Comparison of ENCODE assay signal across 1 cellular context in the genomic region with DNA sequence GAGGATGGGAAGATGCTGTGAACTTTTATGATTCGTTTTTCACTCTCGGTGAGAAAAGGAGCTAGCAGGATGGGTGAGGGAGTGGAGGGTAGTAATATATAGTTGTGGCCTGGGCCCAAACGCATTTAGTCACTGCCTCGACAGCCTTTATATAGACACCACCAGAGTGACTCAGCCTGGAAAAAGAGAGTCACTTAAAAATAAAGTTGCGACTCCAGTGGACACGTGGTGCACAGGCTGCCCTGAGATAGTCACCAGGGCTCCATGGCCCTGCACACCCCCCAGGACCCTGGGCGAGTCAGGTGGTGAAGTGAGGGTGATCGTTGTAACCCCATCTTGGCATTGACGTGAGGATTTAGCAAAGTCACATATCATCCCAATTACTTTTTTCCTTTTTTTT.
TF ChIP-seq lines count a peak whose summit lies in the region.

No MANE protein-coding gene starts in this region.

TF ChIP-seq in K562, 482 proteins besides CTCF, POLR2A, EP300 and RAD21 (continued from another document):
- TF ChIP-seq, protein P1, sequence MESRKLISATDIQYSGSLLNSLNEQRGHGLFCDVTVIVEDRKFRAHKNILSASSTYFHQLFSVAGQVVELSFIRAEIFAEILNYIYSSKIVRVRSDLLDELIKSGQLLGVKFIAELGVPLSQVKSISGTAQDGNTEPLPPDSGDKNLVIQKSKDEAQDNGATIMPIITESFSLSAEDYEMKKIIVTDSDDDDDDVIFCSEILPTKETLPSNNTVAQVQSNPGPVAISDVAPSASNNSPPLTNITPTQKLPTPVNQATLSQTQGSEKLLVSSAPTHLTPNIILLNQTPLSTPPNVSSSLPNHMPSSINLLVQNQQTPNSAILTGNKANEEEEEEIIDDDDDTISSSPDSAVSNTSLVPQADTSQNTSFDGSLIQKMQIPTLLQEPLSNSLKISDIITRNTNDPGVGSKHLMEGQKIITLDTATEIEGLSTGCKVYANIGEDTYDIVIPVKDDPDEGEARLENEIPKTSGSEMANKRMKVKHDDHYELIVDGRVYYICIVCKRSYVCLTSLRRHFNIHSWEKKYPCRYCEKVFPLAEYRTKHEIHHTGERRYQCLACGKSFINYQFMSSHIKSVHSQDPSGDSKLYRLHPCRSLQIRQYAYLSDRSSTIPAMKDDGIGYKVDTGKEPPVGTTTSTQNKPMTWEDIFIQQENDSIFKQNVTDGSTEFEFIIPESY (CRISPR knock-in tag; IDR thresholded peaks at IDR 0.05), result no peak
- TF ChIP-seq JUN (IDR thresholded peaks at IDR 0.05; ENCODE audit: borderline replicate concordance, low read depth, low read length) (peak; percentile 73), JUN (CRISPR knock-in tag; IDR thresholded peaks at IDR 0.05; ENCODE audit: borderline replicate concordance) (no peak), KDM2B (CRISPR knock-in tag; IDR thresholded peaks at IDR 0.05) (no peak), ZNF175 (CRISPR knock-in tag; IDR thresholded peaks at IDR 0.05; ENCODE audit: low read depth) (no peak), NR4A1 (CRISPR knock-in tag; IDR thresholded peaks at IDR 0.05) (no peak), NR4A1 (tag; IDR thresholded peaks at IDR 0.05) (no peak), NR2F6 (CRISPR knock-in tag; IDR thresholded peaks at IDR 0.05) (no peak), RFX1 (IDR thresholded peaks at IDR 0.05) (no peak), MCM3 (IDR thresholded peaks at IDR 0.05) (no peak)
- TF ChIP-seq, protein P2, sequence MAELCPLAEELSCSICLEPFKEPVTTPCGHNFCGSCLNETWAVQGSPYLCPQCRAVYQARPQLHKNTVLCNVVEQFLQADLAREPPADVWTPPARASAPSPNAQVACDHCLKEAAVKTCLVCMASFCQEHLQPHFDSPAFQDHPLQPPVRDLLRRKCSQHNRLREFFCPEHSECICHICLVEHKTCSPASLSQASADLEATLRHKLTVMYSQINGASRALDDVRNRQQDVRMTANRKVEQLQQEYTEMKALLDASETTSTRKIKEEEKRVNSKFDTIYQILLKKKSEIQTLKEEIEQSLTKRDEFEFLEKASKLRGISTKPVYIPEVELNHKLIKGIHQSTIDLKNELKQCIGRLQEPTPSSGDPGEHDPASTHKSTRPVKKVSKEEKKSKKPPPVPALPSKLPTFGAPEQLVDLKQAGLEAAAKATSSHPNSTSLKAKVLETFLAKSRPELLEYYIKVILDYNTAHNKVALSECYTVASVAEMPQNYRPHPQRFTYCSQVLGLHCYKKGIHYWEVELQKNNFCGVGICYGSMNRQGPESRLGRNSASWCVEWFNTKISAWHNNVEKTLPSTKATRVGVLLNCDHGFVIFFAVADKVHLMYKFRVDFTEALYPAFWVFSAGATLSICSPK (IDR thresholded peaks at IDR 0.05; ENCODE audit: borderline replicate concordance), result no peak
- TF ChIP-seq, protein P3, sequence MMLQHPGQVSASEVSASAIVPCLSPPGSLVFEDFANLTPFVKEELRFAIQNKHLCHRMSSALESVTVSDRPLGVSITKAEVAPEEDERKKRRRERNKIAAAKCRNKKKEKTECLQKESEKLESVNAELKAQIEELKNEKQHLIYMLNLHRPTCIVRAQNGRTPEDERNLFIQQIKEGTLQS (IDR thresholded peaks at IDR 0.05), result peak; percentile 68
- TF ChIP-seq, protein P3 (CRISPR knock-in tag; conservative IDR thresholded peaks at IDR 0.05), result no peak
